1 cellular context compared by ENCODE assay signal in genomic region chr5:180873628-180874520, GRCh38.
TF ChIP-seq lines count a peak whose summit lies in the region.

No MANE protein-coding gene starts in this region.

TF ChIP-seq in K562, 482 proteins besides CTCF, POLR2A, EP300 and RAD21 (continued from another document and continues in another):
- no peak for TF ChIP-seq THRA (IDR thresholded peaks at IDR 0.05)
- 0 out of 2 replicates have a peak, but pooled peaks have one; percentile 48 for TF ChIP-seq SUPT5H (IDR thresholded peaks at IDR 0.05)
- peak; percentile 88 for TF ChIP-seq SMARCE1 (IDR thresholded peaks at IDR 0.05)
- peak; percentile 68; the same call in 1 of the 2 replicates for TF ChIP-seq SOX6 (IDR thresholded peaks at IDR 0.05)
- TF ChIP-seq, protein P1, sequence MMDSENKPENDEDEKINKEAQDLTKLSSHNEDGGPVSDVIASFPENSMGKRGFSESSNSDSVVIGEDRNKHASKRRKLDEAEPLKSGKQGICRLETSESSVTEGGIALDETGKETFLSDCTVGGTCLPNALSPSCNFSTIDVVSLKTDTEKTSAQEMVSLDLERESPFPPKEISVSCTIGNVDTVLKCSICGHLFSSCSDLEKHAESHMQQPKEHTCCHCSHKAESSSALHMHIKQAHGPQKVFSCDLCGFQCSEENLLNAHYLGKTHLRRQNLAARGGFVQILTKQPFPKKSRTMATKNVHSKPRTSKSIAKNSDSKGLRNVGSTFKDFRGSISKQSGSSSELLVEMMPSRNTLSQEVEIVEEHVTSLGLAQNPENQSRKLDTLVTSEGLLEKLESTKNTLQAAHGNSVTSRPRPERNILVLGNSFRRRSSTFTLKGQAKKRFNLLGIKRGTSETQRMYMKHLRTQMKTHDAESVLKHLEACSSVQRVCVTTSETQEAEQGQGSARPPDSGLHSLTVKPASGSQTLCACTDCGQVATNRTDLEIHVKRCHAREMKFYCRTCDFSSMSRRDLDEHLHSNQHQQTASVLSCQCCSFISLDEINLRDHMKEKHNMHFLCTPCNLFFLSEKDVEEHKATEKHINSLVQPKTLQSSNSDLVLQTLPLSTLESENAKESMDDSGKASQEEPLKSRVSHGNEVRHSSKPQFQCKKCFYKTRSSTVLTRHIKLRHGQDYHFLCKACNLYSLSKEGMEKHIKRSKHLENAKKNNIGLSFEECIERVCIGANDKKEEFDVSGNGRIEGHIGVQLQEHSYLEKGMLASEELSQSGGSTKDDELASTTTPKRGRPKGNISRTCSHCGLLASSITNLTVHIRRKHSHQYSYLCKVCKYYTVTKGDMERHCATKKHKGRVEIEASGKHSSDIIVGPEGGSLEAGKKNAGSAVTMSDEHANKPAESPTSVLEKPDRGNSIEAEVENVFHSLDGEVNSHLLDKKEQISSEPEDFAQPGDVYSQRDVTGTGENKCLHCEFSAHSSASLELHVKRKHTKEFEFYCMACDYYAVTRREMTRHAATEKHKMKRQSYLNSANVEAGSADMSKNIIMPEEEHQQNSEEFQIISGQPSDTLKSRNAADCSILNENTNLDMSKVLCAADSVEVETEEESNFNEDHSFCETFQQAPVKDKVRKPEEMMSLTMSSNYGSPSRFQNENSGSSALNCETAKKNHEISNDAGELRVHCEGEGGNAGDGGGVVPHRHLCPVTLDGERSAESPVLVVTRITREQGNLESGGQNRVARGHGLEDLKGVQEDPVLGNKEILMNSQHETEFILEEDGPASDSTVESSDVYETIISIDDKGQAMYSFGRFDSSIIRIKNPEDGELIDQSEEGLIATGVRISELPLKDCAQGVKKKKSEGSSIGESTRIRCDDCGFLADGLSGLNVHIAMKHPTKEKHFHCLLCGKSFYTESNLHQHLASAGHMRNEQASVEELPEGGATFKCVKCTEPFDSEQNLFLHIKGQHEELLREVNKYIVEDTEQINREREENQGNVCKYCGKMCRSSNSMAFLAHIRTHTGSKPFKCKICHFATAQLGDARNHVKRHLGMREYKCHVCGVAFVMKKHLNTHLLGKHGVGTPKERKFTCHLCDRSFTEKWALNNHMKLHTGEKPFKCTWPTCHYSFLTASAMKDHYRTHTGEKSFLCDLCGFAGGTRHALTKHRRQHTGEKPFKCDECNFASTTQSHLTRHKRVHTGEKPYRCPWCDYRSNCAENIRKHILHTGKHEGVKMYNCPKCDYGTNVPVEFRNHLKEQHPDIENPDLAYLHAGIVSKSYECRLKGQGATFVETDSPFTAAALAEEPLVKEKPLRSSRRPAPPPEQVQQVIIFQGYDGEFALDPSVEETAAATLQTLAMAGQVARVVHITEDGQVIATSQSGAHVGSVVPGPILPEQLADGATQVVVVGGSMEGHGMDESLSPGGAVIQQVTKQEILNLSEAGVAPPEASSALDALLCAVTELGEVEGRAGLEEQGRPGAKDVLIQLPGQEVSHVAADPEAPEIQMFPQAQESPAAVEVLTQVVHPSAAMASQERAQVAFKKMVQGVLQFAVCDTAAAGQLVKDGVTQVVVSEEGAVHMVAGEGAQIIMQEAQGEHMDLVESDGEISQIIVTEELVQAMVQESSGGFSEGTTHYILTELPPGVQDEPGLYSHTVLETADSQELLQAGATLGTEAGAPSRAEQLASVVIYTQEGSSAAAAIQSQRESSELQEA (IDR thresholded peaks at IDR 0.05; ENCODE audit: low read depth) = peak; percentile 79
- TF ChIP-seq ZFPM2 (CRISPR knock-in tag; IDR thresholded peaks at IDR 0.05) = no peak
- no peak for TF ChIP-seq POLR2AphosphoS2 (IDR thresholded peaks at IDR 0.05; ENCODE audit: low read length)
- no peak for TF ChIP-seq ELF2 (CRISPR knock-in tag; IDR thresholded peaks at IDR 0.05)
- TF ChIP-seq ZNF124 (CRISPR knock-in tag; IDR thresholded peaks at IDR 0.05) = no peak
- TF ChIP-seq ZFP30 (CRISPR knock-in tag; IDR thresholded peaks at IDR 0.05; ENCODE audit: borderline replicate concordance) = no peak
- TF ChIP-seq ZNF384 (IDR thresholded peaks at IDR 0.05; ENCODE audit: low read depth, low read length) = no peak
- no peak for TF ChIP-seq FOXO4 (CRISPR knock-in tag; IDR thresholded peaks at IDR 0.05)
- TF ChIP-seq SPI1 (IDR thresholded peaks at IDR 0.05; ENCODE audit: borderline replicate concordance, low read depth, low read length) = peak; percentile 96
- no peak for TF ChIP-seq MECOM (CRISPR knock-in tag; IDR thresholded peaks at IDR 0.05)
- TF ChIP-seq ZNF507 (tag; conservative IDR thresholded peaks at IDR 0.05) = no peak
- TF ChIP-seq ZNF3 (CRISPR knock-in tag; IDR thresholded peaks at IDR 0.05) = no peak
- TF ChIP-seq, protein P2, sequence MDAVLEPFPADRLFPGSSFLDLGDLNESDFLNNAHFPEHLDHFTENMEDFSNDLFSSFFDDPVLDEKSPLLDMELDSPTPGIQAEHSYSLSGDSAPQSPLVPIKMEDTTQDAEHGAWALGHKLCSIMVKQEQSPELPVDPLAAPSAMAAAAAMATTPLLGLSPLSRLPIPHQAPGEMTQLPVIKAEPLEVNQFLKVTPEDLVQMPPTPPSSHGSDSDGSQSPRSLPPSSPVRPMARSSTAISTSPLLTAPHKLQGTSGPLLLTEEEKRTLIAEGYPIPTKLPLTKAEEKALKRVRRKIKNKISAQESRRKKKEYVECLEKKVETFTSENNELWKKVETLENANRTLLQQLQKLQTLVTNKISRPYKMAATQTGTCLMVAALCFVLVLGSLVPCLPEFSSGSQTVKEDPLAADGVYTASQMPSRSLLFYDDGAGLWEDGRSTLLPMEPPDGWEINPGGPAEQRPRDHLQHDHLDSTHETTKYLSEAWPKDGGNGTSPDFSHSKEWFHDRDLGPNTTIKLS (IDR thresholded peaks at IDR 0.05; ENCODE audit: borderline replicate concordance, low read depth) = peak; percentile 74
- TF ChIP-seq MYC (IDR thresholded peaks at IDR 0.05; ENCODE audit: low read depth, low read length) = peak; percentile 66
- no peak for TF ChIP-seq MYC (CRISPR knock-in tag; IDR thresholded peaks at IDR 0.05; ENCODE audit: borderline replicate concordance, low read depth)
- peak; percentile 85 for TF ChIP-seq JUN (IDR thresholded peaks at IDR 0.05; ENCODE audit: borderline replicate concordance, low read depth, low read length)
- TF ChIP-seq JUN (CRISPR knock-in tag; IDR thresholded peaks at IDR 0.05; ENCODE audit: borderline replicate concordance) = peak; percentile 58; the same call in 1 of the 2 replicates
- TF ChIP-seq SMAD4 (CRISPR knock-in tag; conservative IDR thresholded peaks at IDR 0.05) = peak; percentile 93
- TF ChIP-seq ZC3H4 (CRISPR knock-in tag; IDR thresholded peaks at IDR 0.05; ENCODE audit: borderline replicate concordance) = no peak
- TF ChIP-seq ZFP36 (IDR thresholded peaks at IDR 0.05; ENCODE audit: low read depth, low read length, partially characterized antibody) = peak; percentile 98
- peak; percentile 82 for TF ChIP-seq MEF2D (tag; conservative IDR thresholded peaks at IDR 0.05; ENCODE audit: low read depth)
- no peak for TF ChIP-seq ZNF79 (CRISPR knock-in tag; IDR thresholded peaks at IDR 0.05; ENCODE audit: low read depth)
- TF ChIP-seq, protein P3, sequence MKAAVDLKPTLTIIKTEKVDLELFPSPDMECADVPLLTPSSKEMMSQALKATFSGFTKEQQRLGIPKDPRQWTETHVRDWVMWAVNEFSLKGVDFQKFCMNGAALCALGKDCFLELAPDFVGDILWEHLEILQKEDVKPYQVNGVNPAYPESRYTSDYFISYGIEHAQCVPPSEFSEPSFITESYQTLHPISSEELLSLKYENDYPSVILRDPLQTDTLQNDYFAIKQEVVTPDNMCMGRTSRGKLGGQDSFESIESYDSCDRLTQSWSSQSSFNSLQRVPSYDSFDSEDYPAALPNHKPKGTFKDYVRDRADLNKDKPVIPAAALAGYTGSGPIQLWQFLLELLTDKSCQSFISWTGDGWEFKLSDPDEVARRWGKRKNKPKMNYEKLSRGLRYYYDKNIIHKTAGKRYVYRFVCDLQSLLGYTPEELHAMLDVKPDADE (conservative IDR thresholded peaks at IDR 0.05; ENCODE audit: control insufficient read depth, low read depth, low read length) = no peak
- TF ChIP-seq SNIP1 (IDR thresholded peaks at IDR 0.05; ENCODE audit: low read depth) = no peak
- no peak for TF ChIP-seq XRCC4 (IDR thresholded peaks at IDR 0.05; ENCODE audit: extremely low read depth, insufficient read depth, insufficient read length)
- TF ChIP-seq ZFX (CRISPR knock-in tag; IDR thresholded peaks at IDR 0.05) = peak; percentile 59
- TF ChIP-seq ZNF140 (CRISPR knock-in tag; IDR thresholded peaks at IDR 0.05) = no peak
- TF ChIP-seq ZNF717 (CRISPR knock-in tag; IDR thresholded peaks at IDR 0.05) = no peak
- no peak for TF ChIP-seq HDGF (IDR thresholded peaks at IDR 0.05)
- no peak for TF ChIP-seq KAT8 (IDR thresholded peaks at IDR 0.05; ENCODE audit: low read depth)
- TF ChIP-seq STAT6 (CRISPR knock-in tag; IDR thresholded peaks at IDR 0.05) = no peak
- TF ChIP-seq SMAD3 (CRISPR knock-in tag; conservative IDR thresholded peaks at IDR 0.05) = no peak
- TF ChIP-seq CBX2 (IDR thresholded peaks at IDR 0.05; ENCODE audit: insufficient read depth, low read length, poor library complexity, severe bottlenecking) = no peak
- TF ChIP-seq ZNF609 (CRISPR knock-in tag; IDR thresholded peaks at IDR 0.05; ENCODE audit: borderline replicate concordance) = no peak
- TF ChIP-seq PPARD (CRISPR knock-in tag; IDR thresholded peaks at IDR 0.05) = no peak
- TF ChIP-seq MCM3 (IDR thresholded peaks at IDR 0.05) = no peak
- TF ChIP-seq, protein P4, sequence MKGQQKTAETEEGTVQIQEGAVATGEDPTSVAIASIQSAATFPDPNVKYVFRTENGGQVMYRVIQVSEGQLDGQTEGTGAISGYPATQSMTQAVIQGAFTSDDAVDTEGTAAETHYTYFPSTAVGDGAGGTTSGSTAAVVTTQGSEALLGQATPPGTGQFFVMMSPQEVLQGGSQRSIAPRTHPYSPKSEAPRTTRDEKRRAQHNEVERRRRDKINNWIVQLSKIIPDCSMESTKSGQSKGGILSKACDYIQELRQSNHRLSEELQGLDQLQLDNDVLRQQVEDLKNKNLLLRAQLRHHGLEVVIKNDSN (CRISPR knock-in tag; IDR thresholded peaks at IDR 0.05) = no peak
- no peak; the same call in 1 of the 2 replicates for TF ChIP-seq ZNF766 (CRISPR knock-in tag; conservative IDR thresholded peaks at IDR 0.05)
- TF ChIP-seq SIRT6 (IDR thresholded peaks at IDR 0.05; ENCODE audit: low read depth, low read length) = no peak
